Comparison of ENCODE assay signal across 19 cellular contexts in genomic region chr2:38129410-38129809, GRCh38. TPM values are rescaled to one million over a fixed set of nuclear protein-coding genes. Genes with fewer than 3 reads are reported as not detected.
DNase-seq lines count a peak whose midpoint lies in the region; ATAC-seq, FAIRE-seq and TF ChIP-seq lines count a peak whose summit lies in the region.
"Had no signal": no experiment of that assay in that cellular context is flagged by ENCODE, and none has a peak within 500 bp of the region (broad histone marks: within the 10 kb centered on the region; RNA-seq: fewer than 3 reads in every experiment).

No MANE protein-coding gene starts in this region.

- CTCF ChIA-PET in GM12878 (lab: Yijun Ruan, JAX): interaction anchor here (0.8 kb wide), 1 partner anchor 14 kb away, joined by 5 read pairs; no protein-coding TSS in a partner anchor

- POLR2A ChIA-PET in GM12878 (lab: Charles Lee): interaction anchor here (0.5 kb wide), 1 partner anchor 980 kb away, joined by 3 read pairs; no protein-coding TSS in a partner anchor

- no peaks in the 10 kb centered on the region for H3K79me2 ChIP-seq in GM12878 (ENCODE audit: control insufficient read depth, insufficient read depth, low read length)

- H3K4me3 ChIP-seq in GM12878: no peak overlapping the region
- H3K4me3 ChIP-seq in lower lobe of right lung: no peak overlapping the region
- H3K4me3 ChIP-seq in upper lobe of right lung: no peak overlapping the region
- no peak overlapping the region for H3K4me3 ChIP-seq in gastroesophageal sphincter
- H3K4me3 ChIP-seq: gastrocnemius medialis, Peyer's patch had no signal

- H3K27me3 ChIP-seq in GM12878 (replicated peaks in 1 of 2; ENCODE audit: control insufficient read depth in 2 of 2, insufficient read depth in 2 of 2, low read length in 1 of 2) (no peaks in the 10 kb centered on the region), lower lobe of right lung (ENCODE audit: low read depth) (no peaks in the 10 kb centered on the region), upper lobe of right lung (no peaks in the 10 kb centered on the region), gastroesophageal sphincter (no peaks in the 10 kb centered on the region)
- H3K27me3 ChIP-seq: gastrocnemius medialis, Peyer's patch had no signal

- RAD21 ChIA-PET in GM12878 (lab: Charles Lee; ENCODE audit: unreplicated experiment): interaction anchor here (1.4 kb wide), 1 partner anchor 12 kb away, joined by 3 read pairs; no protein-coding TSS in a partner anchor

- H3K27ac ChIP-seq in GM12878 (ENCODE audit: control insufficient read depth, insufficient read depth): peak overlapping the region; percentile 38
- H3K27ac ChIP-seq in lower lobe of right lung: peak overlapping the region; percentile 25
- peak overlapping the region; percentile 63 for H3K27ac ChIP-seq in upper lobe of right lung
- peak overlapping the region in 1 of 4 donors; percentile 27 for H3K27ac ChIP-seq in gastroesophageal sphincter
- H3K27ac ChIP-seq: gastrocnemius medialis had no signal

- WGBS in GM12878 (ENCODE audit: insufficient coverage, insufficient replicate concordance, low lambda C conversion rate, missing lambda C conversion rate): 96% methylated on average over 2 of the region's 2 CpGs
- WGBS in gastroesophageal sphincter (ENCODE audit: low coverage in 1 of 2), 2 donors: 38% methylated on average over 2 of the region's 2 CpGs; no CpG with 5 or more reads in 1 of the 2 donors

- no peak overlapping the region for H2AFZ ChIP-seq in GM12878 (ENCODE audit: control insufficient read depth, low read depth, low read length)

- SMC1A ChIA-PET in GM12878 (lab: Charles Lee; ENCODE audit: uncharacterized antibody, unreplicated experiment): interaction anchor here (1.1 kb wide), 1 partner anchor 14 kb away, joined by 3 read pairs; no protein-coding TSS in a partner anchor

- DNase-seq in MV-4-11 (lab: John Stamatoyannopoulos, UW) (peak; percentile 71), GM12878 (ENCODE audit: low read depth, low spot score) (no peak), lower lobe of right lung (no peak), upper lobe of right lung (no peak)
- DNase-seq in effector CD4-positive, alpha-beta T cell: no peak
- DNase-seq: activated CD4-positive, alpha-beta T cell treated with anti-CD3 and anti-CD28 coated beads, Interleukin-2, amount 50 U/mL, for 48 hours; activated naive CD4-positive, alpha-beta T cell treated with anti-CD3 and anti-CD28 coated beads for 36 hours; activated T-cell treated with anti-CD3 and anti-CD28 coated beads, Interleukin-2, amount 50 U/mL, for 1 hour; HFFc6; mesendoderm; NCI-H2081 treated with DMSO at 0.1 percent for 48 hours; NCI-H526 treated with DMSO at 0.1 percent for 48 hours; stimulated activated CD4-positive, alpha-beta T cell treated with anti-CD3 and anti-CD28 coated beads, Interleukin-2, amount 100 ng/mL, for 24 hours had no signal

- peaks cover 17% of the 10 kb centered on the region; the same call in 2 of the 3 replicates for H3K9me3 ChIP-seq in GM12878 (replicated peaks; ENCODE audit: control insufficient read depth, insufficient read depth, low read length)
- H3K9me3 ChIP-seq in lower lobe of right lung: peaks cover 8% of the 10 kb centered on the region
- no peaks in the 10 kb centered on the region for H3K9me3 ChIP-seq in upper lobe of right lung
- H3K9me3 ChIP-seq in gastroesophageal sphincter: peaks cover 0 to 6% (median 0%) of the 10 kb centered on the region in 3 donors
- H3K9me3 ChIP-seq: gastrocnemius medialis had no signal

- in situ Hi-C loops in GM12878 (cut with MboI): no loop called here

- no peak for ATAC-seq in GM12878
- peak; percentile 32 to 39 for ATAC-seq in lower lobe of right lung
- peak; percentile 36 for ATAC-seq in upper lobe of right lung
- ATAC-seq in GM18868 (IDR thresholded peaks at IDR 0.05; ENCODE audit: unreplicated experiment): no peak
- ATAC-seq in gastroesophageal sphincter: no peak

- TF ChIP-seq RAD21 in GM12878 (IDR thresholded peaks at IDR 0.05; ENCODE audit: insufficient read depth, low read depth, low read length): no peak

- intact Hi-C loops in GM12878 (cut with micrococcal nuclease; ENCODE audit: unreplicated experiment): no loop called here
- intact Hi-C loops in lower lobe of right lung (cut with DNase I): no loop called here
- intact Hi-C loops in upper lobe of right lung (cut with DNase I): no loop called here

- no peak for FAIRE-seq in GM12878 (lab: Jason Lieb, UNC)
- FAIRE-seq: colon had no signal

- H3K36me3 ChIP-seq in GM12878 (ENCODE audit: control insufficient read depth in 2 of 2, insufficient read depth in 2 of 2, low read length in 1 of 2) (no peaks in the 10 kb centered on the region), lower lobe of right lung (no peaks in the 10 kb centered on the region), upper lobe of right lung (no peaks in the 10 kb centered on the region), gastroesophageal sphincter (no peaks in the 10 kb centered on the region)
- H3K36me3 ChIP-seq: gastrocnemius medialis, Peyer's patch had no signal

- H3K9ac ChIP-seq in GM12878 (ENCODE audit: control insufficient read depth, insufficient read depth, low read length): no peak overlapping the region

- TF ChIP-seq CTCF in GM12878 (IDR thresholded peaks at IDR 0.05 in 2 of 3, conservative IDR thresholded peaks at IDR 0.05 in 1 of 3; ENCODE audit: control insufficient read depth in 2 of 3, extremely low read depth in 1 of 3, insufficient read depth in 1 of 3, low read depth in 3 of 3, low read length in 3 of 3) (no peak), lower lobe of right lung (IDR thresholded peaks at IDR 0.05) (no peak), upper lobe of right lung (IDR thresholded peaks at IDR 0.05) (no peak), gastroesophageal sphincter (IDR thresholded peaks at IDR 0.05) (no peak)

- BruUV-seq in GM12878 (replicated peaks; lab: Mats Ljungman, UMichigan): no TSS peak

- TF ChIP-seq EP300 in GM12878 (IDR thresholded peaks at IDR 0.05; ENCODE audit: borderline replicate concordance in 1 of 2, control insufficient read depth in 1 of 2, low read depth in 2 of 2, low read length in 2 of 2) (no peak), gastroesophageal sphincter (IDR thresholded peaks at IDR 0.05) (no peak)

- no peak overlapping the region for H3K4me2 ChIP-seq in GM12878 (ENCODE audit: control insufficient read depth, insufficient read depth)

- peaks cover 15% of the 10 kb centered on the region for H3K4me1 ChIP-seq in GM12878 (ENCODE audit: control insufficient read depth, insufficient read depth, low read length)
- H3K4me1 ChIP-seq in lower lobe of right lung: peaks cover 33% of the 10 kb centered on the region
- peaks cover 8% of the 10 kb centered on the region for H3K4me1 ChIP-seq in upper lobe of right lung
- no peaks in the 10 kb centered on the region for H3K4me1 ChIP-seq in gastroesophageal sphincter
- H3K4me1 ChIP-seq: Peyer's patch had no signal

- TF ChIP-seq POLR2A in GM12878 (IDR thresholded peaks at IDR 0.05; ENCODE audit: low read depth, low read length) (no peak), gastroesophageal sphincter (IDR thresholded peaks at IDR 0.05) (no peak)

- H4K20me1 ChIP-seq in GM12878 (ENCODE audit: control insufficient read depth, insufficient read depth): no peaks in the 10 kb centered on the region

TF ChIP-seq in GM12878, 131 proteins besides CTCF, POLR2A, EP300 and RAD21 (continues in another document):
- no peak for TF ChIP-seq NFXL1 (IDR thresholded peaks at IDR 0.05; ENCODE audit: borderline replicate concordance)

RNA-seq across cellular contexts. Expression of gene CYP1B1, which starts 53.5 kb away (rescaled TPM):
- total RNA-seq in GM12878 (2013; cell fraction: nucleolus; rRNA removed): 6.3 and 7.3 TPM in 2 replicates
- total RNA-seq in GM12878 (2014; rRNA removed): 2.4 and 3.0 TPM in 2 replicates
- total RNA-seq in GM12878 (2014; rRNA removed; fragmentation: Illumina TruSeq; extraction: Trizol): 3.4 TPM in 2 replicates
- total RNA-seq in GM12878 (2021): 9.0 and 10.1 TPM in 2 replicates
- polyA plus RNA-seq in GM12878 (2011; ENCODE audit: low read depth): 10.2 TPM
- 0.35 and 0.65 TPM in 2 replicates for polyA plus RNA-seq in GM12878 (2011; rRNA removed)
- polyA plus RNA-seq in GM12878 (2011; cell fraction: cytosol; rRNA removed): 0.66 and 0.67 TPM in 2 replicates
- 0.49 and 0.56 TPM in 2 replicates for polyA plus RNA-seq in GM12878 (2011; cell fraction: nucleus; rRNA removed)
- 16.1 and 16.6 TPM in 2 replicates for polyA plus RNA-seq in GM12878 (2012)
- 4.6 and 5.2 TPM in 2 replicates for polyA plus RNA-seq in GM12878 (2014; fragmentation: Illumina TruSeq; extraction: Trizol)
- polyA plus RNA-seq in GM12878 (2014; fragmentation: Nextera tagmentation; extraction: Ambion mirVana): 1 to 10 TPM; 2.2 to 3.0 TPM
- polyA plus RNA-seq in GM12878 (2014; rRNA removed): 2.7 and 3.4 TPM in 2 replicates
- polyA plus RNA-seq in GM12878 (2016; fragmentation: Nextera tagmentation; extraction: Ambion mirVana): 10 to 100 TPM; 22.0 to 29.7 TPM
- polyA minus RNA-seq in GM12878 (2011; rRNA and poly(A)+ RNA removed): 1.7 and 2.5 TPM in 2 replicates
- polyA minus RNA-seq in GM12878 (2011; cell fraction: cytosol; rRNA and poly(A)+ RNA removed): 0.52 and 0.67 TPM in 2 replicates
- polyA minus RNA-seq in GM12878 (2011; cell fraction: nucleus; rRNA and poly(A)+ RNA removed): 0.85 and 1.1 TPM in 2 replicates
- 67.0 TPM for total RNA-seq in lower lobe of right lung
- 69.4 TPM for total RNA-seq in upper lobe of right lung
- total RNA-seq in gastroesophageal sphincter: 100 to 1,000 TPM in 1 of 4 donors, 10 to 100 TPM in 3; 19.5 to 156 (median 35.6) TPM
- polyA plus RNA-seq: neural cell had no signal

Comparison
In these comparisons a context has a peak if more than half of its experiments do, and no peak if none do; other contexts are left out.
1. ATAC-seq: peak in lower lobe of right lung (2 of 2) and upper lobe of right lung (single experiment); none in GM12878 (single experiment), GM18868 (single experiment) and gastroesophageal sphincter (single experiment).